In genomic region chrX:49191033-49191871, GRCh38 we compare ENCODE assay signal across 8 cellular contexts. TPM values are rescaled to one million over a fixed set of nuclear protein-coding genes. Genes with fewer than 3 reads are reported as not detected.
DNase-seq lines count a peak whose midpoint lies in the region; ATAC-seq and TF ChIP-seq lines count a peak whose summit lies in the region.

No MANE protein-coding gene starts in this region.

- ATAC-seq in HG02840 (IDR thresholded peaks at IDR 0.05; ENCODE audit: low FRiP score, unreplicated experiment) (peak; percentile 93), psoas muscle (peak; percentile 87 to 90 (median 89))

- H3K27ac ChIP-seq in angular gyrus (ENCODE audit: low read depth, low read length) (peak overlapping the region; percentile 70), right atrium auricular region (peak overlapping the region; percentile 80 to 85), psoas muscle (peak overlapping the region; percentile 85)

- peak overlapping the region; percentile 96 for H3K4me3 Mint-ChIP-seq in T-helper 1 cell treated with Interleukin-12 subunit alpha and Interleukin-12 subunit beta and Interleukin-4 antibody, amounts not matched to agents 30 μg/mL and 1 μg/mL, for 36 hours

- H3K27me3 Mint-ChIP-seq in T-helper 1 cell treated with Interleukin-12 subunit alpha and Interleukin-12 subunit beta and Interleukin-4 antibody, amounts not matched to agents 30 μg/mL and 1 μg/mL, for 36 hours (ENCODE audit: low read depth): no peaks in the 10 kb centered on the region

- H3K9me3 Mint-ChIP-seq in T-helper 1 cell treated with Interleukin-12 subunit alpha and Interleukin-12 subunit beta and Interleukin-4 antibody, amounts not matched to agents 30 μg/mL and 1 μg/mL, for 36 hours: no peaks in the 10 kb centered on the region

- H3K4me3 ChIP-seq in right atrium auricular region (peak overlapping the region; percentile 45 to 61), psoas muscle (peak overlapping the region; percentile 81)

- peaks cover 29% of the 10 kb centered on the region for H3K4me1 Mint-ChIP-seq in T-helper 1 cell treated with Interleukin-12 subunit alpha and Interleukin-12 subunit beta and Interleukin-4 antibody, amounts not matched to agents 30 μg/mL and 1 μg/mL, for 36 hours (ENCODE audit: low read depth)

- H3K27me3 ChIP-seq in right atrium auricular region (no peaks in the 10 kb centered on the region), psoas muscle (ENCODE audit: insufficient read depth in 3 of 3, low read length in 2 of 3) (no peaks in the 10 kb centered on the region)

- TF ChIP-seq CTCF in GM13976 (IDR thresholded peaks at IDR 0.05; ENCODE audit: borderline replicate concordance, control extremely low read depth, extremely low read depth, insufficient read depth, missing control alignments): no peak
- no peak for TF ChIP-seq CTCF in right atrium auricular region (IDR thresholded peaks at IDR 0.05)
- no peak for TF ChIP-seq CTCF in psoas muscle (IDR thresholded peaks at IDR 0.05)

- H3K9me3 ChIP-seq in right atrium auricular region: no peaks in the 10 kb centered on the region
- peaks cover 4% of the 10 kb centered on the region for H3K9me3 ChIP-seq in psoas muscle

- H3K36me3 ChIP-seq in right atrium auricular region (no peaks in the 10 kb centered on the region), psoas muscle (ENCODE audit: insufficient read depth in 1 of 2, low read depth in 1 of 2) (no peaks in the 10 kb centered on the region)

- in situ Hi-C loops in GM13976 (cut with MboI; ENCODE audit: low sequenced_read_pairs, unreplicated experiment): no loop called here

- peak overlapping the region; percentile 93 for H3K27ac Mint-ChIP-seq in T-helper 1 cell treated with Interleukin-12 subunit alpha and Interleukin-12 subunit beta and Interleukin-4 antibody, amounts not matched to agents 30 μg/mL and 1 μg/mL, for 36 hours

- 0 to 37% (median 1%) methylated on average over 36 to 54 of the region's 54 CpGs for WGBS in psoas muscle, 3 donors

- H3K4me1 ChIP-seq in right atrium auricular region: no peaks in the 10 kb centered on the region
- no peaks in the 10 kb centered on the region for H3K4me1 ChIP-seq in psoas muscle

- intact Hi-C loops in psoas muscle (cut with DNase I): no loop called here

- peak; percentile 87 for DNase-seq in GM13976 (ENCODE audit: low spot score)
- peak; percentile 96 for DNase-seq in NCI-H1436 (lab: John Stamatoyannopoulos, UW)
- DNase-seq in right atrium auricular region (ENCODE audit: low spot score): peak; percentile 94
- peak; percentile 87 to 93 for DNase-seq in psoas muscle
- DNase-seq in mesenteric fat pad (ENCODE audit: low spot score): no peak

- no peaks in the 10 kb centered on the region for H3K36me3 Mint-ChIP-seq in T-helper 1 cell treated with Interleukin-12 subunit alpha and Interleukin-12 subunit beta and Interleukin-4 antibody, amounts not matched to agents 30 μg/mL and 1 μg/mL, for 36 hours (ENCODE audit: low read depth)

RNA-seq across cellular contexts. Expression of gene PRICKLE3, which starts 5.1 kb away (rescaled TPM):
- 10 to 100 TPM in 1 of 2 donors, 1 to 10 TPM in 1; 7.2 to 12.7 TPM for total RNA-seq in right atrium auricular region
- total RNA-seq in psoas muscle: 10 to 100 TPM; 14.1 to 17.6 (median 16.3) TPM
- polyA plus RNA-seq in psoas muscle: 10 to 100 TPM in 2 of 3 donors, 1 to 10 TPM in 1; 7.5 to 23.6 (median 18.1) TPM
- 12.5 TPM for total RNA-seq in mesenteric fat pad

RNA-seq across cellular contexts. Expression of gene SYP, which starts 8.7 kb away (rescaled TPM):
- total RNA-seq in right atrium auricular region (1 to 10 TPM; 2.8 to 3.5 TPM), psoas muscle (1 to 10 TPM in 2 of 4 donors, under 1 TPM in 2; 0.37 to 1.2 (median 0.83) TPM), mesenteric fat pad (1.00 TPM)
- polyA plus RNA-seq in psoas muscle: 1 to 10 TPM in 2 of 3 donors, under 1 TPM in 1; 0.76 to 1.6 (median 1.4) TPM

RNA-seq across cellular contexts. Expression of gene PLP2, which starts 19.6 kb away (rescaled TPM):
- total RNA-seq in right atrium auricular region: 10 to 100 TPM; 47.8 to 64.8 TPM
- total RNA-seq in psoas muscle: 10 to 100 TPM; 17.8 to 80.7 (median 74.0) TPM
- polyA plus RNA-seq in psoas muscle: 100 to 1,000 TPM in 2 of 3 donors, 10 to 100 TPM in 1; 76.5 to 320 (median 113) TPM
- 74.3 TPM for total RNA-seq in mesenteric fat pad

RNA-seq across cellular contexts. Expression of gene MAGIX, which starts 28.7 kb away (rescaled TPM):
- total RNA-seq in right atrium auricular region (10 to 100 TPM; 18.9 to 23.4 TPM), psoas muscle (1 to 10 TPM; 2.9 to 3.7 (median 3.5) TPM), mesenteric fat pad (1.6 TPM)
- 1 to 10 TPM; 5.2 to 8.0 (median 5.3) TPM for polyA plus RNA-seq in psoas muscle

RNA-seq across cellular contexts. Expression of gene CACNA1F, which starts 41.9 kb away (rescaled TPM):
- total RNA-seq in right atrium auricular region (under 1 TPM; 0.08 to 0.11 TPM), psoas muscle (under 1 TPM in 2 of 4 donors, not detected in 2; 0.04 to 0.12 TPM), mesenteric fat pad (not detected)
- polyA plus RNA-seq in psoas muscle: under 1 TPM in 2 of 3 donors, not detected in 1; 0.01 TPM
